11 cellular contexts compared by ENCODE assay signal in genomic region chr3:70360985-70361384, GRCh38. TPM values are rescaled to one million over a fixed set of nuclear protein-coding genes. Genes with fewer than 3 reads are reported as not detected.
DNase-seq lines count a peak whose midpoint lies in the region; ATAC-seq, FAIRE-seq and TF ChIP-seq lines count a peak whose summit lies in the region.
"Had no signal": no experiment of that assay in that cellular context is flagged by ENCODE, and none has a peak within 500 bp of the region (broad histone marks: within the 10 kb centered on the region; RNA-seq: fewer than 3 reads in every experiment).

No MANE protein-coding gene starts in this region.

- ATAC-seq in GM18858 (IDR thresholded peaks at IDR 0.05; ENCODE audit: unreplicated experiment) (peak; percentile 93), GM21723 (IDR thresholded peaks at IDR 0.05; ENCODE audit: unreplicated experiment) (peak; percentile 91), HG03565 (IDR thresholded peaks at IDR 0.05; ENCODE audit: unreplicated experiment) (peak; percentile 95), pancreas (no peak)

- no peak for TF ChIP-seq POLR2A in H54 (IDR thresholded peaks at IDR 0.05; ENCODE audit: low read depth, low read length)

- no peaks in the 10 kb centered on the region for H3K9me3 ChIP-seq in pancreas

- H3K4me1 ChIP-seq in pancreas = no peaks in the 10 kb centered on the region

- no peak overlapping the region for H3K27ac ChIP-seq in pancreas

- H3K4me3 ChIP-seq in fibroblast of villous mesenchyme (ENCODE audit: low read depth, low read length) = no peak overlapping the region
- H3K4me3 ChIP-seq in pancreas = no peak overlapping the region
- H3K4me3 ChIP-seq: lung had no signal

- no peak for FAIRE-seq in H54 (lab: Jason Lieb, UNC)
- no peak for FAIRE-seq in pancreas (lab: Jason Lieb, UNC)
- FAIRE-seq: colon had no signal

- 31 to 50% methylated on average over 3 of the region's 3 CpGs for WGBS in pancreas, 2 donors

- intact Hi-C loops in pancreas (cut with DNase I) = loop anchor here in 1 of 3 donors (10.0 kb wide), 1 partner anchor 266 kb away; no protein-coding TSS in a partner anchor

- no peaks in the 10 kb centered on the region for H3K27me3 ChIP-seq in pancreas

- no peaks in the 10 kb centered on the region for H3K36me3 ChIP-seq in pancreas

- TF ChIP-seq CTCF in fibroblast of villous mesenchyme (IDR thresholded peaks at IDR 0.05; ENCODE audit: insufficient read depth, low read depth, low read length) (no peak), pancreas (IDR thresholded peaks at IDR 0.05) (no peak)

- DNase-seq in fibroblast of villous mesenchyme (ENCODE audit: low read depth) = peak; percentile 1
- no peak for DNase-seq in H54 (ENCODE audit: insufficient read length, low spot score)
- DNase-seq in pancreas = no peak
- DNase-seq in DMS 273 (lab: John Stamatoyannopoulos, UW; ENCODE audit: unreplicated experiment) = no peak
- no peak for DNase-seq in COLO668 (lab: John Stamatoyannopoulos, UW; ENCODE audit: unreplicated experiment)
- DNase-seq: NCI-H1417 had no signal

RNA-seq across cellular contexts. Expression of gene MDFIC2, which starts 48.5 kb away (rescaled TPM):
- total RNA-seq in fibroblast of villous mesenchyme = not detected in 2 replicates
- not detected for total RNA-seq in pancreas
- not detected for polyA plus RNA-seq in pancreas
- total RNA-seq: lung had no signal
- polyA plus RNA-seq: lung had no signal

Comparison
In these comparisons a context has a peak if more than half of its experiments do, and no peak if none do; other contexts are left out.
1. ATAC-seq: peak in GM18858 (single experiment), GM21723 (single experiment) and HG03565 (single experiment); none in pancreas (0 of 4).